ENCODE assay signal across 1 cellular context in genomic region chr19:21823224-21823623, GRCh38.
TF ChIP-seq lines count a peak whose summit lies in the region.

No MANE protein-coding gene starts in this region.

TF ChIP-seq in WTC11, 78 proteins besides CTCF, POLR2A, EP300 and RAD21 (continued from another document):
- TF ChIP-seq TEAD1 (CRISPR knock-in tag; IDR thresholded peaks at IDR 0.05) (no peak), ZNF263 (CRISPR knock-in tag; IDR thresholded peaks at IDR 0.05; ENCODE audit: low read depth) (no peak)
